20 cellular contexts compared by ENCODE assay signal in genomic region chr6:101399627-101399955, GRCh38. TPM values are rescaled to one million over a fixed set of nuclear protein-coding genes. Genes with fewer than 3 reads are reported as not detected.
DNase-seq lines count a peak whose midpoint lies in the region; ATAC-seq and TF ChIP-seq lines count a peak whose summit lies in the region.
"Had no signal": no experiment of that assay in that cellular context is flagged by ENCODE, and none has a peak within 500 bp of the region (broad histone marks: within the 10 kb centered on the region; RNA-seq: fewer than 3 reads in every experiment).

No MANE protein-coding gene starts in this region.

- H3K4me1 ChIP-seq in HUES6 (ENCODE audit: control insufficient read depth, insufficient read depth, low read length), result peaks cover 36% of the 10 kb centered on the region
- H3K4me1 ChIP-seq in iPS-15b (ENCODE audit: control insufficient read depth, insufficient read depth, low read length), result peaks cover 19% of the 10 kb centered on the region
- peaks cover 9 to 12% of the 10 kb centered on the region in 2 experiments for H3K4me1 ChIP-seq in trophoblast cell (ENCODE audit: control insufficient read depth in 1 of 2, insufficient read depth in 2 of 2, low read length in 2 of 2)
- H3K4me1 ChIP-seq: breast epithelium had no signal

- H3K27ac ChIP-seq in HUES6 (ENCODE audit: low read depth, low read length) (no peak overlapping the region), brain microvascular endothelial cell (no peak overlapping the region), trophoblast cell (ENCODE audit: low read depth, low read length) (no peak overlapping the region)
- H3K27ac ChIP-seq: breast epithelium, esophagus squamous epithelium had no signal

- H3K9me3 ChIP-seq in HUES6 (ENCODE audit: control insufficient read depth, insufficient read depth, low read depth, low read length) (no peaks in the 10 kb centered on the region), iPS-15b (ENCODE audit: control insufficient read depth, insufficient read depth, low read length) (no peaks in the 10 kb centered on the region), trophoblast cell (ENCODE audit: insufficient read depth, low read depth, low read length) (peaks cover 5% of the 10 kb centered on the region)
- H3K9me3 ChIP-seq: breast epithelium, Caco-2, esophagus squamous epithelium had no signal

- H3K4ac ChIP-seq in trophoblast cell (ENCODE audit: low read depth, low read length), result no peak overlapping the region

- no peaks in the 10 kb centered on the region for H3K36me3 Mint-ChIP-seq in progenitor cell of endocrine pancreas (ENCODE audit: insufficient read depth)

- H3K14ac ChIP-seq in trophoblast cell (ENCODE audit: low read length), result no peak overlapping the region

- TF ChIP-seq CTCF in brain microvascular endothelial cell (IDR thresholded peaks at IDR 0.05; ENCODE audit: low read depth, low read length, missing control alignments) (no peak), progenitor cell of endocrine pancreas (IDR thresholded peaks at IDR 0.05; ENCODE audit: unreplicated experiment) (no peak)

- no peak overlapping the region for H3K4me2 ChIP-seq in trophoblast cell (ENCODE audit: low read length)

- H3K27ac Mint-ChIP-seq in progenitor cell of endocrine pancreas, result no peak overlapping the region
- H3K27ac Mint-ChIP-seq: activated CD4-positive, alpha-beta memory T cell treated with anti-CD3 and anti-CD28 coated beads, Interleukin-2, amount 10 ng/mL, durations not matched to agents 7 days and 5 days; activated naive CD4-positive, alpha-beta T cell treated with anti-CD3 and anti-CD28 coated beads, Interleukin-2, amount 50 U/mL, for 24 hours had no signal

- no peak overlapping the region for H2BK12ac ChIP-seq in trophoblast cell (ENCODE audit: low read length)

- H3K18ac ChIP-seq in trophoblast cell (ENCODE audit: low read length), result no peak overlapping the region

- H3K23ac ChIP-seq in trophoblast cell (ENCODE audit: low read length), result no peak overlapping the region

- H4K8ac ChIP-seq in trophoblast cell (ENCODE audit: low read depth, low read length), result no peak overlapping the region

- H4K12ac ChIP-seq in trophoblast cell (ENCODE audit: low read depth, low read length), result no peak overlapping the region

- H3K79me1 ChIP-seq in trophoblast cell (ENCODE audit: low read length), result no peaks in the 10 kb centered on the region

- WGBS in trophoblast cell (ENCODE audit: extremely low coverage, insufficient coverage, insufficient read length), result no CpG with 5 or more reads among the region's 24 CpGs

- in situ Hi-C loops in brain microvascular endothelial cell (cut with HindIII; ENCODE audit: low pct_ligation_motif_present, low sequenced_read_pairs), result no loop called here

- H4K91ac ChIP-seq in trophoblast cell (ENCODE audit: low read depth, low read length), result no peak overlapping the region

- H3K9me3 Mint-ChIP-seq in progenitor cell of endocrine pancreas (ENCODE audit: low read depth), result no peaks in the 10 kb centered on the region

- no peak overlapping the region for H2AK5ac ChIP-seq in trophoblast cell (ENCODE audit: low read length)

- no peak overlapping the region for H2BK120ac ChIP-seq in trophoblast cell (ENCODE audit: insufficient read depth, low read length, poor library complexity)

- H3K4me3 Mint-ChIP-seq in progenitor cell of endocrine pancreas (ENCODE audit: low read depth), result peak overlapping the region; percentile 64
- H3K4me3 Mint-ChIP-seq: activated CD4-positive, alpha-beta memory T cell treated with anti-CD3 and anti-CD28 coated beads, Interleukin-2, amount 10 ng/mL, durations not matched to agents 7 days and 5 days; activated naive CD4-positive, alpha-beta T cell treated with anti-CD3 and anti-CD28 coated beads, Interleukin-2, amount 50 U/mL, for 24 hours; activated T-cell treated with anti-CD3 and anti-CD28 coated beads, Interleukin-2, amount 50 U/mL, for 4 hours had no signal

- H3K4me3 ChIP-seq in HUES6 (ENCODE audit: low read depth, low read length), result peak overlapping the region; percentile 55
- peak overlapping the region; percentile 39 for H3K4me3 ChIP-seq in brain microvascular endothelial cell (ENCODE audit: low read depth, low read length)
- peak overlapping the region; percentile 67 for H3K4me3 ChIP-seq in iPS-15b (ENCODE audit: low read depth, low read length)
- no peak overlapping the region for H3K4me3 ChIP-seq in trophoblast cell (ENCODE audit: low read depth, low read length)
- H3K4me3 ChIP-seq: breast epithelium, esophagus squamous epithelium had no signal

- no peak overlapping the region for H2AFZ ChIP-seq in trophoblast cell (ENCODE audit: insufficient read depth, low read length, poor library complexity)

- H3K79me2 ChIP-seq in trophoblast cell (ENCODE audit: control insufficient read depth, insufficient read depth, low read length, poor library complexity), result no peaks in the 10 kb centered on the region

- DNase-seq in brain microvascular endothelial cell (no peak), progenitor cell of endocrine pancreas (ENCODE audit: low spot score, unreplicated experiment) (no peak), kidney tubule cell (ENCODE audit: low spot score) (no peak), DMS79 (lab: John Stamatoyannopoulos, UW) (no peak), trophoblast cell (no peak)
- DNase-seq: activated CD4-positive, alpha-beta memory T cell treated with anti-CD3 and anti-CD28 coated beads, Interleukin-2, amount 10 ng/mL, durations not matched to agents 7 days and 5 days; activated T-cell treated with anti-CD3 and anti-CD28 coated beads, Interleukin-2, amount 50 U/mL, for 4 hours; Caco-2; esophagus squamous epithelium; Kasumi-1; kidney glomerular epithelial cell; NCI-H1092 treated with DMSO at 0.1 percent for 48 hours; NCI-H526; small intestine; stimulated activated CD4-positive, alpha-beta T cell treated with anti-CD3 and anti-CD28 coated beads, Interleukin-4, amount 100 ng/mL, for 24 hours had no signal

- H3K27me3 Mint-ChIP-seq in progenitor cell of endocrine pancreas, result peaks cover 57% of the 10 kb centered on the region

- H3K36me3 ChIP-seq in HUES6 (ENCODE audit: control insufficient read depth, insufficient read depth, low read length) (no peaks in the 10 kb centered on the region), brain microvascular endothelial cell (replicated peaks) (no peaks in the 10 kb centered on the region), iPS-15b (ENCODE audit: control insufficient read depth, insufficient read depth, low read length) (no peaks in the 10 kb centered on the region), trophoblast cell (ENCODE audit: control insufficient read depth in 1 of 2, insufficient read depth in 2 of 2, low read length in 2 of 2) (no peaks in the 10 kb centered on the region)
- H3K36me3 ChIP-seq: breast epithelium, esophagus squamous epithelium had no signal

- peaks cover 18% of the 10 kb centered on the region for H3K4me1 Mint-ChIP-seq in progenitor cell of endocrine pancreas (ENCODE audit: low read depth)
- H3K4me1 Mint-ChIP-seq: activated naive CD4-positive, alpha-beta T cell treated with anti-CD3 and anti-CD28 coated beads, Interleukin-2, amount 50 U/mL, for 24 hours had no signal

- no peak overlapping the region for H2BK5ac ChIP-seq in trophoblast cell (ENCODE audit: low read depth, low read length, poor library complexity)

- peaks cover 88% of the 10 kb centered on the region for H3K27me3 ChIP-seq in HUES6 (ENCODE audit: control insufficient read depth, insufficient read depth, low read length)
- H3K27me3 ChIP-seq in brain microvascular endothelial cell (replicated peaks), result no peaks in the 10 kb centered on the region
- peaks cover 77% of the 10 kb centered on the region for H3K27me3 ChIP-seq in iPS-15b (ENCODE audit: control insufficient read depth, insufficient read depth, low read length)
- peaks cover 43% of the 10 kb centered on the region for H3K27me3 ChIP-seq in trophoblast cell (ENCODE audit: insufficient read depth, low read length)

- peak overlapping the region; percentile 36 for H3K9ac ChIP-seq in HUES6 (ENCODE audit: low read length)
- H3K9ac ChIP-seq in iPS-15b (ENCODE audit: low read depth, low read length), result no peak overlapping the region
- H3K9ac ChIP-seq in trophoblast cell (ENCODE audit: low read length), result no peak overlapping the region

- ATAC-seq in HG02973 (IDR thresholded peaks at IDR 0.05; ENCODE audit: unreplicated experiment), result no peak
- ATAC-seq: activated T-cell treated with anti-CD3 and anti-CD28 coated beads, Interleukin-2, amount 50 U/mL, for 4 hours had no signal

RNA-seq across cellular contexts. Expression of gene GRIK2, which starts 6.1 kb away (rescaled TPM):
- total RNA-seq in progenitor cell of endocrine pancreas, result 6.3 and 7.6 TPM in 2 replicates
- polyA plus RNA-seq in trophoblast cell (2013), result 0.05 and 0.10 TPM in 2 replicates
- total RNA-seq: activated CD4-positive, alpha-beta memory T cell treated with anti-CD3 and anti-CD28 coated beads, Interleukin-2, amount 10 ng/mL, durations not matched to agents 7 days and 5 days; activated T-cell treated with anti-CD3 and anti-CD28 coated beads, Interleukin-2, amount 50 U/mL, for 4 hours had no signal
